ENCODE assay signal across 18 cellular contexts in genomic region chr10:129846991-129847391, GRCh38.
DNase-seq lines count a peak whose midpoint lies in the region; ATAC-seq and TF ChIP-seq lines count a peak whose summit lies in the region.
"Had no signal": no experiment of that assay in that cellular context is flagged by ENCODE, and none has a peak within 500 bp of the region (broad histone marks: within the 10 kb centered on the region; RNA-seq: fewer than 3 reads in every experiment).

No MANE protein-coding gene starts in this region.

- no peaks in the 10 kb centered on the region for H4K20me1 ChIP-seq in GM23338 (replicated peaks; ENCODE audit: insufficient read depth)
- H4K20me1 ChIP-seq: BLaER1 had no signal

- no peak overlapping the region for H3K4ac ChIP-seq in neuronal stem cell (ENCODE audit: low read length)
- no peak overlapping the region for H3K4ac ChIP-seq in mesendoderm (ENCODE audit: low read depth, low read length)

- H2BK15ac ChIP-seq in neuronal stem cell (ENCODE audit: low read length) = peak overlapping the region; percentile 75
- no peak overlapping the region for H2BK15ac ChIP-seq in mesendoderm (replicated peaks; ENCODE audit: low read depth)

- H3K9me3 ChIP-seq in endodermal cell (ENCODE audit: control insufficient read depth, low read length) = no peaks in the 10 kb centered on the region
- no peaks in the 10 kb centered on the region for H3K9me3 ChIP-seq in neuronal stem cell (replicated peaks in 1 of 2; ENCODE audit: control insufficient read depth in 2 of 2, insufficient read depth in 1 of 2, low read depth in 1 of 2, low read length in 2 of 2)
- H3K9me3 ChIP-seq: BLaER1 had no signal

- peaks cover 1% of the 10 kb centered on the region for H3K27me3 Mint-ChIP-seq in GM23338 (ENCODE audit: insufficient read depth, low read depth, poor library complexity)
- peaks cover 7% of the 10 kb centered on the region for H3K27me3 Mint-ChIP-seq in brain
- peaks cover 2% of the 10 kb centered on the region for H3K27me3 Mint-ChIP-seq in endodermal cell (ENCODE audit: insufficient read depth)
- no peaks in the 10 kb centered on the region for H3K27me3 Mint-ChIP-seq in activated T-cell treated with anti-CD3 and anti-CD28 coated beads, Interleukin-2, amount 50 U/mL, for 72 hours (ENCODE audit: low read depth)
- H3K27me3 Mint-ChIP-seq: IgD-negative memory B cell had no signal

- H3K9me2 ChIP-seq in GM23338 (ENCODE audit: insufficient read depth) = no peaks in the 10 kb centered on the region

- H3K4me1 ChIP-seq in GM23338 (ENCODE audit: insufficient read depth) (no peaks in the 10 kb centered on the region; the same call in 1 of the 2 replicates), endodermal cell (ENCODE audit: control insufficient read depth, insufficient read depth, low read length) (no peaks in the 10 kb centered on the region), neuronal stem cell (ENCODE audit: control insufficient read depth in 2 of 2, insufficient read depth in 1 of 2, low read depth in 1 of 2, low read length in 2 of 2) (no peaks in the 10 kb centered on the region), mesendoderm (ENCODE audit: control insufficient read depth, low read depth, low read length) (peaks cover 3% of the 10 kb centered on the region)
- H3K4me1 ChIP-seq: BLaER1 had no signal

- H4K5ac ChIP-seq in mesendoderm (ENCODE audit: low read length) = no peak overlapping the region

- H3K9ac ChIP-seq in endodermal cell (ENCODE audit: extremely low read depth, low read length, poor library complexity, severe bottlenecking) = no peak overlapping the region
- H3K9ac ChIP-seq in neuronal stem cell (ENCODE audit: low read depth, low read length, poor library complexity) = no peak overlapping the region
- H3K9ac ChIP-seq in mesendoderm (ENCODE audit: low read length) = no peak overlapping the region
- H3K9ac ChIP-seq: BLaER1 had no signal

- no peak overlapping the region for H2BK12ac ChIP-seq in neuronal stem cell (ENCODE audit: low read length)

- H3K36me3 Mint-ChIP-seq in GM23338 (ENCODE audit: low read depth) (no peaks in the 10 kb centered on the region), brain (peaks cover 19% of the 10 kb centered on the region), endodermal cell (ENCODE audit: low read depth) (peaks cover 2% of the 10 kb centered on the region)
- no peaks in the 10 kb centered on the region for H3K36me3 Mint-ChIP-seq in activated T-cell treated with anti-CD3 and anti-CD28 coated beads, Interleukin-2, amount 50 U/mL, for 72 hours (ENCODE audit: insufficient read depth in 2 of 2)
- H3K36me3 Mint-ChIP-seq: CD14-positive monocyte; CD4-positive, alpha-beta memory T cell had no signal

- H3K9me3 Mint-ChIP-seq in GM23338 = no peaks in the 10 kb centered on the region
- H3K9me3 Mint-ChIP-seq in brain = no peaks in the 10 kb centered on the region
- no peaks in the 10 kb centered on the region for H3K9me3 Mint-ChIP-seq in endodermal cell
- no peaks in the 10 kb centered on the region for H3K9me3 Mint-ChIP-seq in activated T-cell treated with anti-CD3 and anti-CD28 coated beads, Interleukin-2, amount 50 U/mL, for 72 hours
- H3K9me3 Mint-ChIP-seq: IgD-negative memory B cell had no signal

- peak overlapping the region; percentile 63 for H2AK5ac ChIP-seq in neuronal stem cell (ENCODE audit: low read depth, low read length)
- no peak overlapping the region for H2AK5ac ChIP-seq in mesendoderm (ENCODE audit: low read length)

- no peaks in the 10 kb centered on the region for H3F3A ChIP-seq in GM23338 (replicated peaks; ENCODE audit: low read depth)

- H3K4me1 Mint-ChIP-seq in GM23338 (peaks cover 32% of the 10 kb centered on the region), brain (peaks cover 86% of the 10 kb centered on the region), endodermal cell (peaks cover 22% of the 10 kb centered on the region)
- H3K4me1 Mint-ChIP-seq in activated T-cell treated with anti-CD3 and anti-CD28 coated beads, Interleukin-2, amount 50 U/mL, for 72 hours (ENCODE audit: low read depth) = no peaks in the 10 kb centered on the region
- H3K4me1 Mint-ChIP-seq: CD14-positive monocyte; CD4-positive, alpha-beta memory T cell; IgD-negative memory B cell had no signal

- TF ChIP-seq CTCF in GM23338 (conservative IDR thresholded peaks at IDR 0.05; ENCODE audit: low read depth in 2 of 2) = no peak
- no peak for TF ChIP-seq CTCF in brain (conservative IDR thresholded peaks at IDR 0.05)
- no peak for TF ChIP-seq CTCF in endodermal cell (conservative IDR thresholded peaks at IDR 0.05)

- H3K27ac Mint-ChIP-seq in GM23338 = no peak overlapping the region
- H3K27ac Mint-ChIP-seq in brain = peak overlapping the region in 3 of 5 experiments; percentile 18 to 84 (median 80)
- H3K27ac Mint-ChIP-seq in endodermal cell = no peak overlapping the region
- no peak overlapping the region for H3K27ac Mint-ChIP-seq in activated T-cell treated with anti-CD3 and anti-CD28 coated beads, Interleukin-2, amount 50 U/mL, for 72 hours
- H3K27ac Mint-ChIP-seq: CD14-positive monocyte; CD4-positive, alpha-beta memory T cell; HFFc6; IgD-negative memory B cell had no signal

- ATAC-seq in GM23338 (peak; percentile 42; the same call in 1 of the 3 replicates), HG03460 (IDR thresholded peaks at IDR 0.05; ENCODE audit: unreplicated experiment) (no peak)
- ATAC-seq in activated T-cell treated with anti-CD3 and anti-CD28 coated beads, Interleukin-2, amount 50 U/mL, for 72 hours (replicated peaks in 1 of 2) = no peak
- ATAC-seq: HCT116 had no signal

- no peaks in the 10 kb centered on the region for H3K79me2 ChIP-seq in GM23338 (replicated peaks; ENCODE audit: insufficient read depth)
- no peaks in the 10 kb centered on the region for H3K79me2 ChIP-seq in mesendoderm (ENCODE audit: control insufficient read depth, insufficient read depth, low read length)

- H2AFZ ChIP-seq in GM23338 (no peak overlapping the region), neuronal stem cell (ENCODE audit: low read length) (peak overlapping the region; percentile 21)

- H2BK5ac ChIP-seq in neuronal stem cell (ENCODE audit: low read length) = no peak overlapping the region
- no peak overlapping the region for H2BK5ac ChIP-seq in mesendoderm (ENCODE audit: low read length)

- H4K91ac ChIP-seq in neuronal stem cell (ENCODE audit: low read depth, low read length, poor library complexity) = no peak overlapping the region

- H3K36me3 ChIP-seq in GM23338 (ENCODE audit: insufficient read depth) (no peaks in the 10 kb centered on the region), endodermal cell (ENCODE audit: control insufficient read depth, insufficient read depth, low read length) (no peaks in the 10 kb centered on the region), neuronal stem cell (replicated peaks in 1 of 2; ENCODE audit: control insufficient read depth in 2 of 2, insufficient read depth in 2 of 2, low read length in 2 of 2) (no peaks in the 10 kb centered on the region), mesendoderm (ENCODE audit: control insufficient read depth, insufficient read depth, low read length) (no peaks in the 10 kb centered on the region)
- H3K36me3 ChIP-seq: BLaER1 had no signal

- no peak overlapping the region for H3K4me2 ChIP-seq in GM23338
- no peak overlapping the region for H3K4me2 ChIP-seq in neuronal stem cell (ENCODE audit: insufficient read depth, low read length, poor library complexity, severe bottlenecking)
- no peak overlapping the region for H3K4me2 ChIP-seq in mesendoderm (ENCODE audit: low read length)
- H3K4me2 ChIP-seq: BLaER1 had no signal

- DNase-seq in GM23338 (ENCODE audit: low spot score) (no peak), endodermal cell (no peak), neuronal stem cell (ENCODE audit: low spot score) (no peak), G401 (ENCODE audit: low spot score) (no peak), mesendoderm (no peak)
- DNase-seq in activated T-cell treated with anti-CD3 and anti-CD28 coated beads, Interleukin-2, amount 50 U/mL, for 72 hours = no peak
- DNase-seq: 8988T; CD4-positive, alpha-beta memory T cell; DMS153; DMS79; GF-D8; HFFc6 had no signal

- H3K27me3 ChIP-seq in GM23338 (ENCODE audit: insufficient read depth) = no peaks in the 10 kb centered on the region
- H3K27me3 ChIP-seq in endodermal cell (ENCODE audit: control insufficient read depth, insufficient read depth, low read length, poor library complexity, severe bottlenecking) = no peaks in the 10 kb centered on the region
- H3K27me3 ChIP-seq in neuronal stem cell (ENCODE audit: control insufficient read depth in 3 of 3, insufficient read depth in 3 of 3, low read depth in 1 of 3, low read length in 3 of 3) = no peaks in the 10 kb centered on the region
- no peaks in the 10 kb centered on the region for H3K27me3 ChIP-seq in mesendoderm (ENCODE audit: insufficient read depth, low read length, poor library complexity)
- H3K27me3 ChIP-seq: BLaER1 had no signal

- peak overlapping the region; percentile 78 for H3K18ac ChIP-seq in neuronal stem cell (ENCODE audit: low read length)
- no peak overlapping the region for H3K18ac ChIP-seq in mesendoderm (ENCODE audit: low read length)

- H3K4me3 ChIP-seq in GM23338 (no peak overlapping the region), endodermal cell (ENCODE audit: low read length) (no peak overlapping the region), neuronal stem cell (ENCODE audit: low read length in 2 of 2) (no peak overlapping the region), mesendoderm (ENCODE audit: low read length) (no peak overlapping the region)
- H3K4me3 ChIP-seq: BLaER1 had no signal

- H3K23ac ChIP-seq in neuronal stem cell (ENCODE audit: low read depth, low read length, poor library complexity) (no peak overlapping the region), mesendoderm (ENCODE audit: low read length) (no peak overlapping the region)

- WGBS in endodermal cell (ENCODE audit: insufficient coverage in 1 of 2, insufficient read length in 1 of 2), 2 experiments = 85 to 92% methylated on average over 9 to 10 of the region's 10 CpGs
- no CpG with 5 or more reads among the region's 10 CpGs for whole genome bisulfite sequencing in neuronal stem cell (ENCODE audit: extremely low coverage in 2 of 2, insufficient read length in 2 of 2, insufficient replicate concordance in 1 of 2), 2 donors
- no CpG with 5 or more reads among the region's 10 CpGs for WGBS in mesendoderm (ENCODE audit: extremely low coverage, insufficient coverage, low lambda C conversion rate)

- in situ Hi-C loops in G401 (cut with HindIII; ENCODE audit: low sequenced_read_pairs) = no loop called here

- H3K79me1 ChIP-seq in neuronal stem cell (ENCODE audit: low read depth, low read length) (no peaks in the 10 kb centered on the region), mesendoderm (ENCODE audit: low read length) (no peaks in the 10 kb centered on the region)

- H4K8ac ChIP-seq in neuronal stem cell (ENCODE audit: low read depth, low read length) = no peak overlapping the region
- H4K8ac ChIP-seq in mesendoderm (ENCODE audit: low read depth, low read length) = no peak overlapping the region

- H2BK120ac ChIP-seq in neuronal stem cell (ENCODE audit: low read depth, low read length) (no peak overlapping the region), mesendoderm (ENCODE audit: low read depth, low read length) (no peak overlapping the region)

- no peak overlapping the region for H3K14ac ChIP-seq in neuronal stem cell (ENCODE audit: low read length)

- H3K4me3 Mint-ChIP-seq in GM23338 = no peak overlapping the region
- H3K4me3 Mint-ChIP-seq in brain = no peak overlapping the region
- H3K4me3 Mint-ChIP-seq in endodermal cell = no peak overlapping the region
- H3K4me3 Mint-ChIP-seq in activated T-cell treated with anti-CD3 and anti-CD28 coated beads, Interleukin-2, amount 50 U/mL, for 72 hours = no peak overlapping the region
- H3K4me3 Mint-ChIP-seq: CD14-positive monocyte; CD4-positive, alpha-beta memory T cell; HFFc6; IgD-negative memory B cell had no signal

- H3K27ac ChIP-seq in GM23338 (ENCODE audit: low read depth) (no peak overlapping the region), endodermal cell (ENCODE audit: low read depth, low read length) (peak overlapping the region; percentile 41), neuronal stem cell (replicated peaks; ENCODE audit: low read length) (no peak overlapping the region), mesendoderm (ENCODE audit: low read depth, low read length) (no peak overlapping the region)
- H3K27ac ChIP-seq: BLaER1 had no signal

- no peak overlapping the region for H3K56ac ChIP-seq in mesendoderm (ENCODE audit: low read length)

Comparison
In these comparisons a context has a peak if more than half of its experiments do, and no peak if none do; other contexts are left out.
1. H3K27ac Mint-ChIP-seq: peak in brain (3 of 5); none in GM23338 (single experiment), endodermal cell (single experiment) and activated T-cell treated with anti-CD3 and anti-CD28 coated beads, Interleukin-2, amount 50 U/mL, for 72 hours (single experiment).